Comparison of ENCODE assay signal across 8 cellular contexts in the genomic region with DNA sequence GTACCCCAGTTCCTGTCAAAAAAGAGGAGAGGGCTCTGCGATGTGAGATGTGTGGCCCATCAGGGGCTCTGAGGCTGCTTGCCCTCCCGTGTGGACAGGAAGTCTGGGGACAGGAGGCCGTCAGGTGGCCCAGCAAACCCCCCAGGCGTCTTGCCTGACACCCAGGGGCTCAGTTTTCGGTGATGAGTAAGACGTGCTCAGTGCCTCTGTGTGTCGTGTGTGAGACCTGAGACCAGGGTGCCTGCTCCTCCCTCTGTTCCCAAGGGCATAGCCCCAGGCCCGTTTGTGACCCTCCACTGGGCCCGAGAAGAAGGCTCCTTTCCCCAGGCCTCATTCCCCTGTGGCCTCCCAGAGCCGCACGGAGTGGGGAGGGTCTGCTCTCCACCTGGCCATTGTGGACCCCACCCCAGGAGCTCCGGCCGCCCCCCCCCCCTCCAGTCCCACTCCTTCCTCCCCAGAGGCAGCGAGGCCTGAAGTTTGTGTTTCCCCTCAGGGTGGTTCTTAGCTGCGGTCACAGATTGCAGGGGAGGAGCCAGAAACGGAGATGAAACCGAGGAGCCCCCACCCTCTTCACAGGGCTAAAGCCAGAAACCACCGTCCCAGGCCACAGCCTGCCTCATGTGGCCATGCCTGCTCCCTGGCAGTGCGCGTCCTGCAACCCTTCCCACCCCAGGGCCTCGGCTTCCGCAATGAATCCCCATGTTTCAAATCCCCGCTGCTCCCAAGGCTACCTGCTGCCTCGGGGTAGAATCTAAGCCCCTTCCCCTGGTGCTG.
DNase-seq lines count a peak whose midpoint lies in the region; ATAC-seq, FAIRE-seq and TF ChIP-seq lines count a peak whose summit lies in the region.

No MANE protein-coding gene starts in this region.

- no peaks in the 10 kb centered on the region for H3K27me3 Mint-ChIP-seq in activated naive CD4-positive, alpha-beta T cell treated with anti-CD3 and anti-CD28 coated beads, Interleukin-2, amount 50 U/mL, for 24 hours
- H3K27me3 Mint-ChIP-seq in activated naive CD8-positive, alpha-beta T cell treated with anti-CD3 and anti-CD28 coated beads, Interleukin-2, amount 50 U/mL, for 24 hours, result peaks cover 4% of the 10 kb centered on the region

- no peaks in the 10 kb centered on the region for H3K36me3 Mint-ChIP-seq in activated naive CD4-positive, alpha-beta T cell treated with anti-CD3 and anti-CD28 coated beads, Interleukin-2, amount 50 U/mL, for 24 hours
- no peaks in the 10 kb centered on the region for H3K36me3 Mint-ChIP-seq in activated naive CD8-positive, alpha-beta T cell treated with anti-CD3 and anti-CD28 coated beads, Interleukin-2, amount 50 U/mL, for 24 hours (ENCODE audit: low read depth)

- H3K36me3 ChIP-seq in mucosa of stomach (ENCODE audit: control insufficient read depth, insufficient read depth, low read length), result no peaks in the 10 kb centered on the region

- H3K9me3 Mint-ChIP-seq in activated naive CD4-positive, alpha-beta T cell treated with anti-CD3 and anti-CD28 coated beads, Interleukin-2, amount 50 U/mL, for 24 hours, result no peaks in the 10 kb centered on the region
- no peaks in the 10 kb centered on the region for H3K9me3 Mint-ChIP-seq in activated naive CD8-positive, alpha-beta T cell treated with anti-CD3 and anti-CD28 coated beads, Interleukin-2, amount 50 U/mL, for 24 hours

- H3K27ac Mint-ChIP-seq in activated naive CD4-positive, alpha-beta T cell treated with anti-CD3 and anti-CD28 coated beads, Interleukin-2, amount 50 U/mL, for 24 hours, result no peak overlapping the region
- H3K27ac Mint-ChIP-seq in activated naive CD8-positive, alpha-beta T cell treated with anti-CD3 and anti-CD28 coated beads, Interleukin-2, amount 50 U/mL, for 24 hours, result no peak overlapping the region

- FAIRE-seq in H54 (lab: Jason Lieb, UNC), result no peak

- no peak overlapping the region for H3K4me3 ChIP-seq in mucosa of stomach (ENCODE audit: low read length)

- DNase-seq in activated naive CD4-positive, alpha-beta T cell (lab: John Stamatoyannopoulos, UW), result no peak
- DNase-seq in activated naive CD8-positive, alpha-beta T cell treated with anti-CD3 and anti-CD28 coated beads, Interleukin-2, amount 50 U/mL, for 24 hours, result no peak
- DNase-seq in NCI-H2227 treated with DMSO at 0.1 percent for 48 hours (lab: John Stamatoyannopoulos, UW), result no peak
- no peak for DNase-seq in NCI-H510A (lab: John Stamatoyannopoulos, UW)
- DNase-seq in H54 (ENCODE audit: insufficient read length, low spot score), result no peak

- H3K4me3 Mint-ChIP-seq in activated naive CD4-positive, alpha-beta T cell treated with anti-CD3 and anti-CD28 coated beads, Interleukin-2, amount 50 U/mL, for 24 hours, result peak overlapping the region; percentile 74
- H3K4me3 Mint-ChIP-seq in activated naive CD8-positive, alpha-beta T cell treated with anti-CD3 and anti-CD28 coated beads, Interleukin-2, amount 50 U/mL, for 24 hours, result peak overlapping the region; percentile 47

- H3K4me1 Mint-ChIP-seq in activated naive CD4-positive, alpha-beta T cell treated with anti-CD3 and anti-CD28 coated beads, Interleukin-2, amount 50 U/mL, for 24 hours, result peaks cover 5% of the 10 kb centered on the region
- H3K4me1 Mint-ChIP-seq in activated naive CD8-positive, alpha-beta T cell treated with anti-CD3 and anti-CD28 coated beads, Interleukin-2, amount 50 U/mL, for 24 hours, result peaks cover 32% of the 10 kb centered on the region

- H3K4me1 ChIP-seq in mucosa of stomach (ENCODE audit: control insufficient read depth, insufficient read depth, low read length), result peaks cover 47% of the 10 kb centered on the region

- no peak for TF ChIP-seq POLR2A in H54 (IDR thresholded peaks at IDR 0.05; ENCODE audit: low read depth, low read length)

- H3K27me3 ChIP-seq in mucosa of stomach (ENCODE audit: control insufficient read depth, insufficient read depth, low read length), result peaks cover 1% of the 10 kb centered on the region

- H3K9ac ChIP-seq in mucosa of stomach (ENCODE audit: low read length), result peak overlapping the region; percentile 22

- H3K9me3 ChIP-seq in mucosa of stomach (ENCODE audit: control insufficient read depth, low read length), result no peaks in the 10 kb centered on the region

- peak; percentile 47 for ATAC-seq in HG03354 (IDR thresholded peaks at IDR 0.05; ENCODE audit: poor library complexity, severe bottlenecking, unreplicated experiment)
- no peak for ATAC-seq in activated naive CD8-positive, alpha-beta T cell treated with anti-CD3 and anti-CD28 coated beads, Interleukin-2, amount 50 U/mL, for 24 hours
